Comparison of ENCODE assay signal across 13 cellular contexts in the genomic region with DNA sequence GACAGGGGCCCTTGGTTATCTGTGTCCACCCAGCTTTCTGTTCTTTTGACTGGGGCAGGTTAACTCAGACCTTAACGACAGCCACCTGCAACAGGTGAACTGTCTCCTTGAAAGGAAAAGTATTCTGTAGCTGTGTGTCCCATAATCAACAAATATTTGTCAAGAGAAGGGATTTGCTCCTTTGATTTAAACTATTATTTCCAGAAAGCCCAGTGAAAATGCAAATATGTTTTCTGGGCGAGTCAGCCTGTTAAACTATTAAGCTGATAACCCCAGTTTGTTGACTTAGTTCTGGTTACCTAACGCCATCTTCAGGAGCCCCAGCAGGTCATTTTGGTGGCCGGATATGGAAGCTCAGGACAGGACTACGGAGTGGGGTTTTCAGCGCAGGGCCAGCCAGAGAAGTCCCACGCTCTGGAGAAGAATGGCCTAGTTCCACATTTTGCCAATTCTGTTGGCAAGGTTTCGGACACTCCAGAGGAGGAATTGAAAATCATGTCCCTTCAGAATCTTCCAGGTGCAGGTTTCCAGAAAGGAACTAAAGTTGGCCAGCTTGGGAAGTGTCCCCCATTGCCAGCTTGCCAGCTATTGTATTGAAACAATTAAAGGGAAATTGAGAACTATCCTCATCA. TPM values are rescaled to one million over a fixed set of nuclear protein-coding genes. Genes with fewer than 3 reads are reported as not detected.
"Had no signal": no experiment of that assay in that cellular context is flagged by ENCODE, and none has a peak within 500 bp of the region (broad histone marks: within the 10 kb centered on the region; RNA-seq: fewer than 3 reads in every experiment).

No MANE protein-coding gene starts in this region.

- H3K9me3 Mint-ChIP-seq: activated CD4-positive, alpha-beta memory T cell treated with anti-CD3 and anti-CD28 coated beads for 36 hours; activated T-cell treated with anti-CD3 and anti-CD28 coated beads, Interleukin-2, amount 50 U/mL, for 72 hours; stimulated activated effector memory CD8-positive, alpha-beta T cell treated with anti-CD3 and anti-CD28 coated beads, Interleukin-12 subunit alpha, Interleukin-12 subunit beta, amount 100 ng/mL, for 72 hours had no signal

- H3K9ac ChIP-seq: parathyroid adenoma had no signal

- ATAC-seq: activated T-cell treated with anti-CD3 and anti-CD28 coated beads, Interleukin-2, amount 50 U/mL, for 72 hours; esophagus mucosa; left cardiac atrium; stimulated activated effector memory CD8-positive, alpha-beta T cell treated with anti-CD3 and anti-CD28 coated beads, Interleukin-12 subunit alpha, Interleukin-12 subunit beta, amount 100 ng/mL, for 72 hours had no signal

- DNase-seq: activated CD4-positive, alpha-beta memory T cell treated with anti-CD3 and anti-CD28 coated beads for 36 hours; activated CD8-positive, alpha-beta memory T cell treated with anti-CD3 and anti-CD28 coated beads, Interleukin-2, amount 50 U/mL, for 4 hours; activated naive CD4-positive, alpha-beta T cell; activated T-cell treated with anti-CD3 and anti-CD28 coated beads, Interleukin-2, amount 50 U/mL, for 72 hours; aorta; dorsolateral prefrontal cortex; left cardiac atrium; SW 1271; transverse colon had no signal

- H3K36me3 ChIP-seq: transverse colon had no signal

- H3K27ac ChIP-seq: dorsolateral prefrontal cortex, parathyroid adenoma, transverse colon had no signal

- H3K4me3 Mint-ChIP-seq: activated CD4-positive, alpha-beta memory T cell treated with anti-CD3 and anti-CD28 coated beads for 36 hours; activated T-cell treated with anti-CD3 and anti-CD28 coated beads, Interleukin-2, amount 50 U/mL, for 72 hours; stimulated activated effector memory CD8-positive, alpha-beta T cell treated with anti-CD3 and anti-CD28 coated beads, Interleukin-12 subunit alpha, Interleukin-12 subunit beta, amount 100 ng/mL, for 72 hours had no signal

- H3K27ac Mint-ChIP-seq: activated CD4-positive, alpha-beta memory T cell treated with anti-CD3 and anti-CD28 coated beads for 36 hours; activated T-cell treated with anti-CD3 and anti-CD28 coated beads, Interleukin-2, amount 50 U/mL, for 72 hours; stimulated activated effector memory CD8-positive, alpha-beta T cell treated with anti-CD3 and anti-CD28 coated beads, Interleukin-12 subunit alpha, Interleukin-12 subunit beta, amount 100 ng/mL, for 72 hours had no signal

- H3K4me1 ChIP-seq: parathyroid adenoma had no signal

- H3K36me3 Mint-ChIP-seq: activated CD4-positive, alpha-beta memory T cell treated with anti-CD3 and anti-CD28 coated beads for 36 hours; stimulated activated effector memory CD8-positive, alpha-beta T cell treated with anti-CD3 and anti-CD28 coated beads, Interleukin-12 subunit alpha, Interleukin-12 subunit beta, amount 100 ng/mL, for 72 hours had no signal

- H3K4me3 ChIP-seq: dorsolateral prefrontal cortex, transverse colon had no signal

- H3K27me3 ChIP-seq: transverse colon had no signal

- H3K4me1 Mint-ChIP-seq: stimulated activated effector memory CD8-positive, alpha-beta T cell treated with anti-CD3 and anti-CD28 coated beads, Interleukin-12 subunit alpha, Interleukin-12 subunit beta, amount 100 ng/mL, for 72 hours had no signal

RNA-seq across cellular contexts. Expression of gene ADRA2A, which starts 54.5 kb away (rescaled TPM):
- total RNA-seq: activated CD4-positive, alpha-beta memory T cell treated with anti-CD3 and anti-CD28 coated beads for 36 hours; bronchial epithelial cell had no signal
